ENCODE assay signal across 8 cellular contexts in the genomic region with DNA sequence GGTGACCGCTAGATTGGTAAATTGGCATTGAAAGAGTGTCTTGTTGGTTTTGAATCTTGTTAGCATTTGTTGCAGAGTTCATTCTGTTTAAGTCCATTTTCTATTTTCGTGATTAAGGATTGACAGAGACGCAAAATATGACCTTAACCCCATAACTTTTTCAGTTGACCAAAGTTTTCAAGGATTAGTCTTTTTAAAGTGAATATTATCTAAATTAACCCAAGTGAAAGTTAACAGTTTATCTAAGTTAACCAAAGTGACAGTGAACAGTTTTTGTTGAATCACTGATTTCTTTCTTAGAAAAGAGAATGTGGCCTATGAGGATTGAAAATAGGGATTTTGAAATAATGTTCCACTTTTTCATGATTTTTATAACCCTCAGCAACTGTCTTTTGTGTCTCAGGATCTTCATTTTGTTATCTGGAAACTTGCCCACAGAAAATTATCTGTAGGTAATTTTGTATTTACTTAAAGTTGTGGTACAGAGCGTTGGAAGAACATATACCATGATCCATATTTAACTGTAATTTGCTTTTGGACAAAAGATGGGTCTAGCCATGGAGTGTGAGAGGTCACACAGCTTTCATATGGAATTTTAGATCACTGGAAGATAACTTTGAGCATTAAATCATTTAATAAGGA. TPM values are rescaled to one million over a fixed set of nuclear protein-coding genes. Genes with fewer than 3 reads are reported as not detected.
DNase-seq lines count a peak whose midpoint lies in the region; ATAC-seq and TF ChIP-seq lines count a peak whose summit lies in the region.

No MANE protein-coding gene starts in this region.

- TF ChIP-seq CTCF in DOHH2 (IDR thresholded peaks at IDR 0.05; ENCODE audit: low read depth, low read length, poor library complexity, severe bottlenecking) (no peak), Panc1 (IDR thresholded peaks at IDR 0.05) (no peak), epithelial cell of esophagus (IDR thresholded peaks at IDR 0.05; ENCODE audit: insufficient read depth, low read depth, low read length, missing control alignments) (no peak), parathyroid adenoma (IDR thresholded peaks at IDR 0.05) (no peak)

- POLR2A ChIA-PET in Panc1 (lab: Charles Lee), result no interaction called here

- peaks cover 7% of the 10 kb centered on the region for H3F3A ChIP-seq in DOHH2 (ENCODE audit: control insufficient read depth, insufficient read depth)

- H2AFZ ChIP-seq in parathyroid adenoma, result no peak overlapping the region

- H3K27me3 ChIP-seq in DOHH2 (ENCODE audit: control insufficient read depth, low read length) (no peaks in the 10 kb centered on the region), Panc1 (ENCODE audit: control insufficient read depth, insufficient read depth, low read length) (no peaks in the 10 kb centered on the region), parathyroid adenoma (ENCODE audit: control insufficient read depth, insufficient read depth, low read length) (no peaks in the 10 kb centered on the region)

- intact Hi-C loops in Panc1 (cut with micrococcal nuclease; ENCODE audit: unreplicated experiment), result no loop called here

- H3K4me3 ChIP-seq in DOHH2 (ENCODE audit: low read length) (peak overlapping the region; percentile 86), Panc1 (ENCODE audit: low read depth in 2 of 2, low read length in 2 of 2) (peak overlapping the region; percentile 72 to 80), epithelial cell of esophagus (ENCODE audit: low read length) (peak overlapping the region; percentile 70), parathyroid adenoma (ENCODE audit: low read depth, low read length) (peak overlapping the region; percentile 97)

- ATAC-seq in Panc1 (no peak), GM19463 (IDR thresholded peaks at IDR 0.05; ENCODE audit: unreplicated experiment) (no peak)

- DNase-seq in Panc1 (ENCODE audit: low read depth, low spot score), result no peak
- DNase-seq in epithelial cell of esophagus (ENCODE audit: low read depth), result no peak
- DNase-seq in H4 (ENCODE audit: low spot score), result no peak
- no peak for DNase-seq in NCI-H446 (lab: John Stamatoyannopoulos, UW)
- no peak for DNase-seq in NCI-H2196 (lab: John Stamatoyannopoulos, UW; ENCODE audit: unreplicated experiment)

- H3K4me2 ChIP-seq in DOHH2 (ENCODE audit: low read length) (peak overlapping the region; percentile 75), parathyroid adenoma (ENCODE audit: low read length) (peak overlapping the region; percentile 92)

- H3K4me1 ChIP-seq in DOHH2 (ENCODE audit: control insufficient read depth, low read length) (peaks cover 28% of the 10 kb centered on the region), Panc1 (ENCODE audit: control insufficient read depth, insufficient read depth, low read length) (no peaks in the 10 kb centered on the region), parathyroid adenoma (peaks cover 3% of the 10 kb centered on the region)

- BruUV-seq in Panc1 (replicated peaks; lab: Mats Ljungman, UMichigan), result TSS peak; percentile 33

- H3K9me2 ChIP-seq in DOHH2 (replicated peaks; ENCODE audit: control insufficient read depth, low read length), result no peaks in the 10 kb centered on the region

- peaks cover 8% of the 10 kb centered on the region for H3K36me3 ChIP-seq in DOHH2 (ENCODE audit: control insufficient read depth, low read length)
- no peaks in the 10 kb centered on the region; the same call in 1 of the 2 replicates for H3K36me3 ChIP-seq in Panc1 (ENCODE audit: control insufficient read depth, insufficient read depth, low read length)
- H3K36me3 ChIP-seq in parathyroid adenoma (ENCODE audit: control insufficient read depth, insufficient read depth, low read length), result no peaks in the 10 kb centered on the region

- H3K9me3 ChIP-seq in DOHH2 (ENCODE audit: control insufficient read depth, insufficient read depth, low read length) (no peaks in the 10 kb centered on the region), Panc1 (ENCODE audit: control insufficient read depth, insufficient read depth, low read depth, low read length) (no peaks in the 10 kb centered on the region), parathyroid adenoma (ENCODE audit: control insufficient read depth, low read length) (no peaks in the 10 kb centered on the region)

- CTCF ChIA-PET in Panc1 (lab: Charles Lee), result no interaction called here

- H3K79me2 ChIP-seq in DOHH2 (ENCODE audit: control insufficient read depth, low read length), result peaks cover 34% of the 10 kb centered on the region
- peaks cover 8% of the 10 kb centered on the region for H3K79me2 ChIP-seq in parathyroid adenoma

- H4K20me1 ChIP-seq in DOHH2 (ENCODE audit: control insufficient read depth, insufficient read depth, low read depth, low read length), result no peaks in the 10 kb centered on the region

- in situ Hi-C loops in Panc1 (cut with HindIII; ENCODE audit: low pct_unique_long_range_greater_than_20kb, low sequenced_read_pairs), result no loop called here

- no peak overlapping the region for H3K9ac ChIP-seq in parathyroid adenoma

- H3K27ac ChIP-seq in DOHH2 (ENCODE audit: low read depth, low read length) (no peak overlapping the region), Panc1 (ENCODE audit: low read length) (peak overlapping the region; percentile 58), parathyroid adenoma (peak overlapping the region; percentile 86)

RNA-seq across cellular contexts. Expression of a gene that starts 3.3 kb away (rescaled TPM):
- total RNA-seq in Panc1 (2021; ENCODE audit: unreplicated experiment), result 7.2 TPM
- polyA plus RNA-seq in Panc1 (2012; ENCODE audit: insufficient read length), result 2.1 TPM
- 1.4 and 1.8 TPM in 2 replicates for total RNA-seq in H4 (2014; rRNA removed; shearing (Covaris generic))
